ENCODE assay signal across 1 cellular context in the genomic region with DNA sequence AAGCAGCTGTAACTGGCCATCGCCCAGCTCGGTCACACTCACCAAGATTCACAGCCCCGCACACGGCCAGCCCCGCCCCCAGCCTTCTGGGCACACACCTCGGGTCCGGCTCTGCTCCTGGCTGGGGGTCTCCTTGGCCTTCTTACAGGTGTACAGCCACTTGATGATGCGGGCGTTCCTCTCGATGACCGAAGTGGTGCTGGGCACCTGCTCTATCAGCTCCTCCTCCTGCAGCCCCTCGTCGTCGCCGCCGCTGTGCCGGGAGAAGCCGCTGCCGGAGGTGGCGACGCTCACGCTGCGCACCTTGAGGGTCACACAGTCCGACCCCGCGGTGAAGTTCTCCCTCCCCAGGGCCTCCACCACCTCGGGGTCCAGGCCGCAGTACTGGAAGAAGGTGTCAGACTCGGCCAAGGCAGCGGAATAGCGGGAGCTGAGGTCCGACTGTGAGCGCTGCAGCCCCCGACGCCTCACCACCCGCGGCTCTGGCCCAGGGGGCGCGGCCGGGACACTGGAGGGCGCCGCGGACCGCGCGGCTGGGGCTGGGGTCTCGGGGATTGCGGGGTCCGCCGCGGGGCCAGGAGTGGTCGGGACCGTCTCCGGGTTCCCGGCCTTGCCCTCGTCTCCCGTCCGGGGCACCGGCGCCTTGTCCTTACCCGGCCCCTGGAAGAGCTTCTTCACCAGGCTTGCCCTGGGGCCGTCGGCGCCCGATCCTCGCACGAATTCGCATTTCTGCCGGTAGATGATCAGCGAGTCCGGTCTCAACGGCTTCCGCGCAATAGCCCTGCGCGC.
TF ChIP-seq lines count a peak whose summit lies in the region.

No MANE protein-coding gene starts in this region.

TF ChIP-seq in HCT116, 20 proteins besides CTCF, POLR2A, EP300 and RAD21 (continued from another document):
- no peak for TF ChIP-seq YY1 (IDR thresholded peaks at IDR 0.05; ENCODE audit: extremely low read depth, insufficient replicate concordance, low read depth, low read length)
- TF ChIP-seq, protein P1, sequence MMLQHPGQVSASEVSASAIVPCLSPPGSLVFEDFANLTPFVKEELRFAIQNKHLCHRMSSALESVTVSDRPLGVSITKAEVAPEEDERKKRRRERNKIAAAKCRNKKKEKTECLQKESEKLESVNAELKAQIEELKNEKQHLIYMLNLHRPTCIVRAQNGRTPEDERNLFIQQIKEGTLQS (IDR thresholded peaks at IDR 0.05), result no peak
- TF ChIP-seq, protein P2, sequence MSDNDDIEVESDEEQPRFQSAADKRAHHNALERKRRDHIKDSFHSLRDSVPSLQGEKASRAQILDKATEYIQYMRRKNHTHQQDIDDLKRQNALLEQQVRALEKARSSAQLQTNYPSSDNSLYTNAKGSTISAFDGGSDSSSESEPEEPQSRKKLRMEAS (IDR thresholded peaks at IDR 0.05), result no peak; the same call in 1 of the 2 replicates
- no peak for TF ChIP-seq ELF1 (IDR thresholded peaks at IDR 0.05; ENCODE audit: borderline replicate concordance, low read depth)
- TF ChIP-seq EZH2phosphoT487 (IDR thresholded peaks at IDR 0.05; ENCODE audit: borderline replicate concordance), result no peak
- TF ChIP-seq TCF7L2 (IDR thresholded peaks at IDR 0.05; ENCODE audit: borderline replicate concordance, extremely low read depth, insufficient read depth, insufficient read length), result no peak
- TF ChIP-seq SRF (IDR thresholded peaks at IDR 0.05; ENCODE audit: low read depth), result no peak
- no peak for TF ChIP-seq FOSL1 (IDR thresholded peaks at IDR 0.05; ENCODE audit: low read depth)
- TF ChIP-seq CEBPB (IDR thresholded peaks at IDR 0.05; ENCODE audit: low read depth), result no peak
- no peak for TF ChIP-seq CBX3 (IDR thresholded peaks at IDR 0.05; ENCODE audit: low read depth)
- TF ChIP-seq POLR2AphosphoS5 (IDR thresholded peaks at IDR 0.05; ENCODE audit: low read depth, low read length), result no peak
- TF ChIP-seq, protein P3, sequence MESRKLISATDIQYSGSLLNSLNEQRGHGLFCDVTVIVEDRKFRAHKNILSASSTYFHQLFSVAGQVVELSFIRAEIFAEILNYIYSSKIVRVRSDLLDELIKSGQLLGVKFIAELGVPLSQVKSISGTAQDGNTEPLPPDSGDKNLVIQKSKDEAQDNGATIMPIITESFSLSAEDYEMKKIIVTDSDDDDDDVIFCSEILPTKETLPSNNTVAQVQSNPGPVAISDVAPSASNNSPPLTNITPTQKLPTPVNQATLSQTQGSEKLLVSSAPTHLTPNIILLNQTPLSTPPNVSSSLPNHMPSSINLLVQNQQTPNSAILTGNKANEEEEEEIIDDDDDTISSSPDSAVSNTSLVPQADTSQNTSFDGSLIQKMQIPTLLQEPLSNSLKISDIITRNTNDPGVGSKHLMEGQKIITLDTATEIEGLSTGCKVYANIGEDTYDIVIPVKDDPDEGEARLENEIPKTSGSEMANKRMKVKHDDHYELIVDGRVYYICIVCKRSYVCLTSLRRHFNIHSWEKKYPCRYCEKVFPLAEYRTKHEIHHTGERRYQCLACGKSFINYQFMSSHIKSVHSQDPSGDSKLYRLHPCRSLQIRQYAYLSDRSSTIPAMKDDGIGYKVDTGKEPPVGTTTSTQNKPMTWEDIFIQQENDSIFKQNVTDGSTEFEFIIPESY (IDR thresholded peaks at IDR 0.05; ENCODE audit: extremely low read depth, insufficient replicate concordance, low read length), result no peak
- TF ChIP-seq SIN3A (IDR thresholded peaks at IDR 0.05; ENCODE audit: low read depth), result no peak; the same call in 1 of the 2 replicates
